In genomic region chr5:140869555-140869886, GRCh38 we compare ENCODE assay signal across 2 cellular contexts.
TF ChIP-seq lines count a peak whose summit lies in the region.

No MANE protein-coding gene starts in this region.

TF ChIP-seq in GM23338, 12 proteins besides CTCF, POLR2A, EP300 and RAD21:
- no peak for TF ChIP-seq REST (IDR thresholded peaks at IDR 0.05; ENCODE audit: unreplicated experiment)
- TF ChIP-seq ZNF331 (CRISPR knock-in tag; IDR thresholded peaks at IDR 0.05; ENCODE audit: low read depth): no peak
- no peak for TF ChIP-seq ZNF462 (CRISPR knock-in tag; IDR thresholded peaks at IDR 0.05)
- TF ChIP-seq NANOG (IDR thresholded peaks at IDR 0.05; ENCODE audit: borderline replicate concordance): no peak
- TF ChIP-seq STAT1 (IDR thresholded peaks at IDR 0.05; ENCODE audit: unreplicated experiment): no peak
- no peak for TF ChIP-seq CREB1 (CRISPR knock-in tag; IDR thresholded peaks at IDR 0.05; ENCODE audit: low read depth)
- no peak for TF ChIP-seq EZH2 (IDR thresholded peaks at IDR 0.05; ENCODE audit: low read depth, unreplicated experiment)
- no peak for TF ChIP-seq JUNB (IDR thresholded peaks at IDR 0.05; ENCODE audit: unreplicated experiment)
- TF ChIP-seq ZNF114 (CRISPR knock-in tag; IDR thresholded peaks at IDR 0.05): no peak
- no peak for TF ChIP-seq ETS1 (IDR thresholded peaks at IDR 0.05)
- TF ChIP-seq EZH2phosphoT487 (IDR thresholded peaks at IDR 0.05; ENCODE audit: unreplicated experiment): no peak
- TF ChIP-seq POLR2AphosphoS5 (IDR thresholded peaks at IDR 0.05; ENCODE audit: low read depth): no peak
TF ChIP-seq in GM23338: peak in this region for 0.

TF ChIP-seq in HEK293T, 16 proteins besides CTCF, POLR2A, EP300 and RAD21 (continued from another document):
- no peak for TF ChIP-seq BHLHE40 (IDR thresholded peaks at IDR 0.05; ENCODE audit: borderline replicate concordance)
- no peak for TF ChIP-seq FOXA1 (IDR thresholded peaks at IDR 0.05)
- no peak for TF ChIP-seq TARDBP (IDR thresholded peaks at IDR 0.05)
- no peak for TF ChIP-seq FOXK2 (IDR thresholded peaks at IDR 0.05)
- no peak for TF ChIP-seq L3MBTL2 (conservative IDR thresholded peaks at IDR 0.05)
- TF ChIP-seq ARNT (IDR thresholded peaks at IDR 0.05): no peak
- TF ChIP-seq FOXM1 (IDR thresholded peaks at IDR 0.05; ENCODE audit: borderline replicate concordance): no peak
- no peak for TF ChIP-seq LEF1 (IDR thresholded peaks at IDR 0.05; ENCODE audit: borderline replicate concordance)
TF ChIP-seq in HEK293T: peak in this region for 0.
